ENCODE assay signal across 1 cellular context in the genomic region with DNA sequence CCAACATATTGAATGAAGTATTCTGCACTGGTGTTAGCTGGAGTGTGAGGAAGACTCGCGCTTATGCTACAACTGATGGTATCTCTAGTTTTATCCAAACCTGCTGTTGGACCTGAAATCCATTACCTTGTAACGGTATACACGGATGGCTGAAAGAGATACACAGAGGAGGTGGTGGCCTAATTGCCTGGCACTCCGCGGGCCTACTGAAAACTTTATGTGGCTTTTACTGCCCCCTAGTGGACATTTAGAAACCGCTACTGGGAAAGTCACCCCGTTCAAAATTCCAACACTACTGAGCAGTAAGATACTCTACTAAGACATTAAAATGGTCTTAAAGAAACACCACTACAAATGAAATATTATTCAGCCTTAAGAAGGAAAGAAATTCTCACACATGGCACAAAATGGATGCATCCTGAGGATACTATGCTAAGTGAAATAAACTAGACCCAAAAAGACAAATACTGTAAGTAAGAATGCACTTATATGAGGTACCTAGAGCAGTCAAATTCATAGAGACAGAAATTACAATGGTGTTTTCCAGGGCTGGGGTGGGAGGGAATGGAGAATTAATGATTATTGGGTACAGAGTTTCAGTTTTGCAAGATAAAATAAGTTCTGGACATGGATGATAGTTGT.
TF ChIP-seq lines count a peak whose summit lies in the region.

No MANE protein-coding gene starts in this region.

TF ChIP-seq in HCT116, 20 proteins besides CTCF, POLR2A, EP300 and RAD21 (continued from another document):
- TF ChIP-seq, protein P1, sequence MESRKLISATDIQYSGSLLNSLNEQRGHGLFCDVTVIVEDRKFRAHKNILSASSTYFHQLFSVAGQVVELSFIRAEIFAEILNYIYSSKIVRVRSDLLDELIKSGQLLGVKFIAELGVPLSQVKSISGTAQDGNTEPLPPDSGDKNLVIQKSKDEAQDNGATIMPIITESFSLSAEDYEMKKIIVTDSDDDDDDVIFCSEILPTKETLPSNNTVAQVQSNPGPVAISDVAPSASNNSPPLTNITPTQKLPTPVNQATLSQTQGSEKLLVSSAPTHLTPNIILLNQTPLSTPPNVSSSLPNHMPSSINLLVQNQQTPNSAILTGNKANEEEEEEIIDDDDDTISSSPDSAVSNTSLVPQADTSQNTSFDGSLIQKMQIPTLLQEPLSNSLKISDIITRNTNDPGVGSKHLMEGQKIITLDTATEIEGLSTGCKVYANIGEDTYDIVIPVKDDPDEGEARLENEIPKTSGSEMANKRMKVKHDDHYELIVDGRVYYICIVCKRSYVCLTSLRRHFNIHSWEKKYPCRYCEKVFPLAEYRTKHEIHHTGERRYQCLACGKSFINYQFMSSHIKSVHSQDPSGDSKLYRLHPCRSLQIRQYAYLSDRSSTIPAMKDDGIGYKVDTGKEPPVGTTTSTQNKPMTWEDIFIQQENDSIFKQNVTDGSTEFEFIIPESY (IDR thresholded peaks at IDR 0.05; ENCODE audit: extremely low read depth, insufficient replicate concordance, low read length), result no peak
- TF ChIP-seq ZNF274 (IDR thresholded peaks at IDR 0.05; ENCODE audit: low read depth, low read length) (no peak), FOSL1 (IDR thresholded peaks at IDR 0.05; ENCODE audit: low read depth) (no peak), ZFX (IDR thresholded peaks at IDR 0.05) (no peak), EZH2 (IDR thresholded peaks at IDR 0.05) (no peak), SRF (IDR thresholded peaks at IDR 0.05; ENCODE audit: low read depth) (no peak), EGR1 (IDR thresholded peaks at IDR 0.05; ENCODE audit: low read depth) (no peak), EZH2phosphoT487 (IDR thresholded peaks at IDR 0.05; ENCODE audit: borderline replicate concordance) (no peak), YY1 (IDR thresholded peaks at IDR 0.05; ENCODE audit: extremely low read depth, insufficient replicate concordance, low read depth, low read length) (no peak), CBX3 (IDR thresholded peaks at IDR 0.05; ENCODE audit: low read depth) (no peak), CEBPB (IDR thresholded peaks at IDR 0.05; ENCODE audit: low read depth) (no peak)
